Comparison of ENCODE assay signal across 1 cellular context in the genomic region with DNA sequence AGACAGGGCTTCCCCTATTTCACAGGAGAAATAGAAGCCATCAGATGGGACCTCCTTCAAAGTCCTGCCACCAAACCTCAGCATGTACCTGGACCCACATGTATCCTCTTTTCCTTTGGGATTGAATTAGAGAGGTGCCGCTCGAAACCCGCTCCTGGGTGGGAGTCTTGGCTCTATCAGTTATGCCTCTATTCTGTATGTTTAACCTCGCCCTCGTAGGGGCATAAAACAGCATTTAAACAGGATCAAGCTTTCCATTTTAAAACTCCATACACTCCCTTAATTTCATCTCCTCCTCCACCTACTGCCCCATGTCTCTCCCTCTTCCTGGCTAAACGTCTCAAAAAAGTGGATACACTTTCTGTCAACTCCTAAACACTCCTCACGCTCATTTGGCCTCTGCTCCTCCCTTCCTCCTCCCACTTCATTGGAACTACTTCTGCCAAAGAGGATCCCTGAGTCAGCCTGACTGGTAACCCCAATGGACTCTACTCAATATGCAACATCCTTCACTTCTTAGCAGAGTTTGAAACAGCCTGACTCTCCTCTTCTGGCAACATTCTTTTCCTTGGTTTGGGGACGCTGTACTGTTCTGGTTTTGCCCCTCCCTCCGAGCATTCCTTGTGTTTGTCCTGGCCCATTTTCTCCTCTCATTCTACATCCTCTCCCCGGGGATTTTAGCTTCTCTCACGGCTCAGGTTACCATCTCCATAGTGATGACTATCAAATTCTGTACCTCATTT.
TF ChIP-seq lines count a peak whose summit lies in the region.

No MANE protein-coding gene starts in this region.

TF ChIP-seq in K562, 482 proteins besides CTCF, POLR2A, EP300 and RAD21 (continues in another document):
- no peak for TF ChIP-seq SP2 (IDR thresholded peaks at IDR 0.05; ENCODE audit: extremely low read depth, low read depth, low read length, poor library complexity, severe bottlenecking)
- TF ChIP-seq, protein P1, sequence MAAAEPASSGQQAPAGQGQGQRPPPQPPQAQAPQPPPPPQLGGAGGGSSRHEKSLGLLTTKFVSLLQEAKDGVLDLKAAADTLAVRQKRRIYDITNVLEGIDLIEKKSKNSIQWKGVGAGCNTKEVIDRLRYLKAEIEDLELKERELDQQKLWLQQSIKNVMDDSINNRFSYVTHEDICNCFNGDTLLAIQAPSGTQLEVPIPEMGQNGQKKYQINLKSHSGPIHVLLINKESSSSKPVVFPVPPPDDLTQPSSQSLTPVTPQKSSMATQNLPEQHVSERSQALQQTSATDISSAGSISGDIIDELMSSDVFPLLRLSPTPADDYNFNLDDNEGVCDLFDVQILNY (CRISPR knock-in tag; IDR thresholded peaks at IDR 0.05): 0 out of 2 replicates have a peak, but pooled peaks have one; percentile 80
- TF ChIP-seq DNMT1 (IDR thresholded peaks at IDR 0.05): no peak
- TF ChIP-seq, protein P2, sequence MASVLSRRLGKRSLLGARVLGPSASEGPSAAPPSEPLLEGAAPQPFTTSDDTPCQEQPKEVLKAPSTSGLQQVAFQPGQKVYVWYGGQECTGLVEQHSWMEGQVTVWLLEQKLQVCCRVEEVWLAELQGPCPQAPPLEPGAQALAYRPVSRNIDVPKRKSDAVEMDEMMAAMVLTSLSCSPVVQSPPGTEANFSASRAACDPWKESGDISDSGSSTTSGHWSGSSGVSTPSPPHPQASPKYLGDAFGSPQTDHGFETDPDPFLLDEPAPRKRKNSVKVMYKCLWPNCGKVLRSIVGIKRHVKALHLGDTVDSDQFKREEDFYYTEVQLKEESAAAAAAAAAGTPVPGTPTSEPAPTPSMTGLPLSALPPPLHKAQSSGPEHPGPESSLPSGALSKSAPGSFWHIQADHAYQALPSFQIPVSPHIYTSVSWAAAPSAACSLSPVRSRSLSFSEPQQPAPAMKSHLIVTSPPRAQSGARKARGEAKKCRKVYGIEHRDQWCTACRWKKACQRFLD (CRISPR knock-in tag; IDR thresholded peaks at IDR 0.05): no peak; the same call in 1 of the 2 replicates
- 0 out of 2 replicates have a peak, but pooled peaks have one; percentile 49 for TF ChIP-seq ARID2 (IDR thresholded peaks at IDR 0.05)
- TF ChIP-seq PHB2 (IDR thresholded peaks at IDR 0.05; ENCODE audit: low read depth): no peak
- no peak for TF ChIP-seq CREBBP (IDR thresholded peaks at IDR 0.05; ENCODE audit: low read depth, low read length)
- TF ChIP-seq, protein P3, sequence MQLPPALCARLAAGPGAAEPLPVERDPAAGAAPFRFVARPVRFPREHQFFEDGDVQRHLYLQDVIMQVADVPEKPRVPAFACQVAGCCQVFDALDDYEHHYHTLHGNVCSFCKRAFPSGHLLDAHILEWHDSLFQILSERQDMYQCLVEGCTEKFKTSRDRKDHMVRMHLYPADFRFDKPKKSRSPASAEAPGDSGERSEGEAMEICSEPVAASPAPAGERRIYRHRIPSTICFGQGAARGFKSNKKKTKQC (CRISPR knock-in tag; IDR thresholded peaks at IDR 0.05): no peak
- TF ChIP-seq ZNF583 (CRISPR knock-in tag; IDR thresholded peaks at IDR 0.05): no peak
- TF ChIP-seq HCFC1 (IDR thresholded peaks at IDR 0.05; ENCODE audit: low read depth, low read length): peak; percentile 14; the same call in 1 of the 2 replicates
- 0 out of 2 replicates have a peak, but pooled peaks have one; percentile 39 for TF ChIP-seq PYGO2 (tag; IDR thresholded peaks at IDR 0.05)
- TF ChIP-seq MCM7 (IDR thresholded peaks at IDR 0.05): no peak
- TF ChIP-seq, protein P4, sequence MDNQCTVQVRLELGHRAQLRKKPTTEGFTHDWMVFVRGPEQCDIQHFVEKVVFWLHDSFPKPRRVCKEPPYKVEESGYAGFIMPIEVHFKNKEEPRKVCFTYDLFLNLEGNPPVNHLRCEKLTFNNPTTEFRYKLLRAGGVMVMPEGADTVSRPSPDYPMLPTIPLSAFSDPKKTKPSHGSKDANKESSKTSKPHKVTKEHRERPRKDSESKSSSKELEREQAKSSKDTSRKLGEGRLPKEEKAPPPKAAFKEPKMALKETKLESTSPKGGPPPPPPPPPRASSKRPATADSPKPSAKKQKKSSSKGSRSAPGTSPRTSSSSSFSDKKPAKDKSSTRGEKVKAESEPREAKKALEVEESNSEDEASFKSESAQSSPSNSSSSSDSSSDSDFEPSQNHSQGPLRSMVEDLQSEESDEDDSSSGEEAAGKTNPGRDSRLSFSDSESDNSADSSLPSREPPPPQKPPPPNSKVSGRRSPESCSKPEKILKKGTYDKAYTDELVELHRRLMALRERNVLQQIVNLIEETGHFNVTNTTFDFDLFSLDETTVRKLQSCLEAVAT (IDR thresholded peaks at IDR 0.05): peak; percentile 70 to 88; a peak in 3 of 4 replicates
- no peak for TF ChIP-seq NONO (IDR thresholded peaks at IDR 0.05; ENCODE audit: low read depth in 2 of 2, low read length in 1 of 2)
- no peak for TF ChIP-seq SAFB2 (IDR thresholded peaks at IDR 0.05; ENCODE audit: borderline replicate concordance, low read depth, low read length, severe bottlenecking)
- no peak for TF ChIP-seq ZNF3 (CRISPR knock-in tag; IDR thresholded peaks at IDR 0.05)
- TF ChIP-seq RBM15 (IDR thresholded peaks at IDR 0.05; ENCODE audit: insufficient read depth, low read length): no peak
- TF ChIP-seq TGIF2 (CRISPR knock-in tag; IDR thresholded peaks at IDR 0.05): no peak
- TF ChIP-seq, protein P5, sequence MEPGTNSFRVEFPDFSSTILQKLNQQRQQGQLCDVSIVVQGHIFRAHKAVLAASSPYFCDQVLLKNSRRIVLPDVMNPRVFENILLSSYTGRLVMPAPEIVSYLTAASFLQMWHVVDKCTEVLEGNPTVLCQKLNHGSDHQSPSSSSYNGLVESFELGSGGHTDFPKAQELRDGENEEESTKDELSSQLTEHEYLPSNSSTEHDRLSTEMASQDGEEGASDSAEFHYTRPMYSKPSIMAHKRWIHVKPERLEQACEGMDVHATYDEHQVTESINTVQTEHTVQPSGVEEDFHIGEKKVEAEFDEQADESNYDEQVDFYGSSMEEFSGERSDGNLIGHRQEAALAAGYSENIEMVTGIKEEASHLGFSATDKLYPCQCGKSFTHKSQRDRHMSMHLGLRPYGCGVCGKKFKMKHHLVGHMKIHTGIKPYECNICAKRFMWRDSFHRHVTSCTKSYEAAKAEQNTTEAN (CRISPR knock-in tag; IDR thresholded peaks at IDR 0.05): no peak
- peak; percentile 97 for TF ChIP-seq MAFK (IDR thresholded peaks at IDR 0.05; ENCODE audit: low read length)
- TF ChIP-seq, protein P6, sequence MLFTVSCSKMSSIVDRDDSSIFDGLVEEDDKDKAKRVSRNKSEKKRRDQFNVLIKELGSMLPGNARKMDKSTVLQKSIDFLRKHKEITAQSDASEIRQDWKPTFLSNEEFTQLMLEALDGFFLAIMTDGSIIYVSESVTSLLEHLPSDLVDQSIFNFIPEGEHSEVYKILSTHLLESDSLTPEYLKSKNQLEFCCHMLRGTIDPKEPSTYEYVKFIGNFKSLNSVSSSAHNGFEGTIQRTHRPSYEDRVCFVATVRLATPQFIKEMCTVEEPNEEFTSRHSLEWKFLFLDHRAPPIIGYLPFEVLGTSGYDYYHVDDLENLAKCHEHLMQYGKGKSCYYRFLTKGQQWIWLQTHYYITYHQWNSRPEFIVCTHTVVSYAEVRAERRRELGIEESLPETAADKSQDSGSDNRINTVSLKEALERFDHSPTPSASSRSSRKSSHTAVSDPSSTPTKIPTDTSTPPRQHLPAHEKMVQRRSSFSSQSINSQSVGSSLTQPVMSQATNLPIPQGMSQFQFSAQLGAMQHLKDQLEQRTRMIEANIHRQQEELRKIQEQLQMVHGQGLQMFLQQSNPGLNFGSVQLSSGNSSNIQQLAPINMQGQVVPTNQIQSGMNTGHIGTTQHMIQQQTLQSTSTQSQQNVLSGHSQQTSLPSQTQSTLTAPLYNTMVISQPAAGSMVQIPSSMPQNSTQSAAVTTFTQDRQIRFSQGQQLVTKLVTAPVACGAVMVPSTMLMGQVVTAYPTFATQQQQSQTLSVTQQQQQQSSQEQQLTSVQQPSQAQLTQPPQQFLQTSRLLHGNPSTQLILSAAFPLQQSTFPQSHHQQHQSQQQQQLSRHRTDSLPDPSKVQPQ (CRISPR knock-in tag; IDR thresholded peaks at IDR 0.05; ENCODE audit: borderline replicate concordance): no peak
- TF ChIP-seq EP400 (IDR thresholded peaks at IDR 0.05): no peak
- TF ChIP-seq ZNF324 (CRISPR knock-in tag; IDR thresholded peaks at IDR 0.05): no peak
- no peak for TF ChIP-seq GTF2E2 (tag; IDR thresholded peaks at IDR 0.05)
- TF ChIP-seq NR2F6 (CRISPR knock-in tag; IDR thresholded peaks at IDR 0.05): 0 out of 2 replicates have a peak, but pooled peaks have one; percentile 4
- TF ChIP-seq SNRNP70 (optimal IDR thresholded peaks at IDR 0.05; ENCODE audit: low read depth, low read length): no peak
- TF ChIP-seq, protein P7, sequence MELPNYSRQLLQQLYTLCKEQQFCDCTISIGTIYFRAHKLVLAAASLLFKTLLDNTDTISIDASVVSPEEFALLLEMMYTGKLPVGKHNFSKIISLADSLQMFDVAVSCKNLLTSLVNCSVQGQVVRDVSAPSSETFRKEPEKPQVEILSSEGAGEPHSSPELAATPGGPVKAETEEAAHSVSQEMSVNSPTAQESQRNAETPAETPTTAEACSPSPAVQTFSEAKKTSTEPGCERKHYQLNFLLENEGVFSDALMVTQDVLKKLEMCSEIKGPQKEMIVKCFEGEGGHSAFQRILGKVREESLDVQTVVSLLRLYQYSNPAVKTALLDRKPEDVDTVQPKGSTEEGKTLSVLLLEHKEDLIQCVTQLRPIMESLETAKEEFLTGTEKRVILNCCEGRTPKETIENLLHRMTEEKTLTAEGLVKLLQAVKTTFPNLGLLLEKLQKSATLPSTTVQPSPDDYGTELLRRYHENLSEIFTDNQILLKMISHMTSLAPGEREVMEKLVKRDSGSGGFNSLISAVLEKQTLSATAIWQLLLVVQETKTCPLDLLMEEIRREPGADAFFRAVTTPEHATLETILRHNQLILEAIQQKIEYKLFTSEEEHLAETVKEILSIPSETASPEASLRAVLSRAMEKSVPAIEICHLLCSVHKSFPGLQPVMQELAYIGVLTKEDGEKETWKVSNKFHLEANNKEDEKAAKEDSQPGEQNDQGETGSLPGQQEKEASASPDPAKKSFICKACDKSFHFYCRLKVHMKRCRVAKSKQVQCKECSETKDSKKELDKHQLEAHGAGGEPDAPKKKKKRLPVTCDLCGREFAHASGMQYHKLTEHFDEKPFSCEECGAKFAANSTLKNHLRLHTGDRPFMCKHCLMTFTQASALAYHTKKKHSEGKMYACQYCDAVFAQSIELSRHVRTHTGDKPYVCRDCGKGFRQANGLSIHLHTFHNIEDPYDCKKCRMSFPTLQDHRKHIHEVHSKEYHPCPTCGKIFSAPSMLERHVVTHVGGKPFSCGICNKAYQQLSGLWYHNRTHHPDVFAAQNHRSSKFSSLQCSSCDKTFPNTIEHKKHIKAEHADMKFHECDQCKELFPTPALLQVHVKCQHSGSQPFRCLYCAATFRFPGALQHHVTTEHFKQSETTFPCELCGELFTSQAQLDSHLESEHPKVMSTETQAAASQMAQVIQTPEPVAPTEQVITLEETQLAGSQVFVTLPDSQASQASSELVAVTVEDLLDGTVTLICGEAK (IDR thresholded peaks at IDR 0.05): no peak
- TF ChIP-seq, protein P7 (CRISPR knock-in tag; IDR thresholded peaks at IDR 0.05): no peak
- TF ChIP-seq MYBL2 (IDR thresholded peaks at IDR 0.05; ENCODE audit: low read depth): no peak
- TF ChIP-seq MYBL2 (CRISPR knock-in tag; IDR thresholded peaks at IDR 0.05; ENCODE audit: borderline replicate concordance): no peak
- no peak for TF ChIP-seq FOS (IDR thresholded peaks at IDR 0.05; ENCODE audit: extremely low read depth, insufficient read length)
- TF ChIP-seq SP1 (CRISPR knock-in tag; IDR thresholded peaks at IDR 0.05): peak; percentile 65; the same call in 1 of the 2 replicates
